Comparison of ENCODE assay signal across 33 cellular contexts in the genomic region with DNA sequence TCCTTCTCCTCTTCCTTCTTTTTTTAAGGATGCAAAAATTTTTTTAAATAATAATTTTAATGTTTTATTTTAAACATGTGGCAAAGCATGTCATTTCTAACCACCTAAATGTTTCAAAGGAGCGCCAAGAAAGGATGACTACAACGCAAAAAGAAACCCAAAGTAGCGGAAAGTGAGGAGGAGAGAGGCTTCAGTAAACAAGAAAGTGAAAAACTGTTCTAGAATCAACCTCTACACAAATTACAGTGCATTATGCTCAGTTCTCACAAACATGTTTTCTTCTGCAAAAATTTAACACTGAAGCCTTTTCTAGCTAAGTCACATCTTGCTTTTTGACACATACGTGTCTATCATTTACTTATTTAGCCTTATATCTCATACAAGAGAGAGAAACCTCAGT.
"Had no signal": no experiment of that assay in that cellular context is flagged by ENCODE, and none has a peak within 500 bp of the region (broad histone marks: within the 10 kb centered on the region; RNA-seq: fewer than 3 reads in every experiment).

No MANE protein-coding gene starts in this region.

- ATAC-seq: activated CD8-positive, alpha-beta memory T cell treated with anti-CD3 and anti-CD28 coated beads, Interleukin-2, amount 10 ng/mL, durations not matched to agents 7 days and 5 days; body of pancreas; PC-3; T-helper 17 cell had no signal

- H3K4me1 ChIP-seq: adrenal gland, body of pancreas, breast epithelium, Peyer's patch, SJSA1 had no signal

- H3K4me3 Mint-ChIP-seq: activated CD4-positive, alpha-beta T cell treated with anti-CD3 and anti-CD28 coated beads, Interleukin-2, amount 10 ng/mL, durations not matched to agents 7 days and 5 days; activated CD8-positive, alpha-beta memory T cell treated with anti-CD3 and anti-CD28 coated beads, Interleukin-2, amount 10 ng/mL, durations not matched to agents 7 days and 5 days; activated naive CD4-positive, alpha-beta T cell treated with anti-CD3 and anti-CD28 coated beads, Interleukin-2, amount 10 ng/mL, durations not matched to agents 7 days and 5 days; activated naive CD8-positive, alpha-beta T cell treated with anti-CD3 and anti-CD28 coated beads, Interleukin-2, amount 10 ng/mL, durations not matched to agents 7 days and 5 days; T-helper 17 cell had no signal

- DNase-seq: activated CD4-positive, alpha-beta T cell treated with anti-CD3 and anti-CD28 coated beads for 1 hour; activated CD4-positive, alpha-beta T cell treated with anti-CD3 and anti-CD28 coated beads, Interleukin-2, amount 10 ng/mL, durations not matched to agents 7 days and 5 days; activated CD4-positive, alpha-beta T cell treated with anti-CD3 and anti-CD28 coated beads, Interleukin-2, amount 50 U/mL, for 48 hours; activated CD4-positive, CD25-positive, alpha-beta regulatory T cell; activated CD8-positive, alpha-beta memory T cell treated with anti-CD3 and anti-CD28 coated beads for 24 hours; activated CD8-positive, alpha-beta memory T cell treated with anti-CD3 and anti-CD28 coated beads, Interleukin-2, amount 10 ng/mL, durations not matched to agents 7 days and 5 days; activated CD8-positive, alpha-beta memory T cell treated with anti-CD3 and anti-CD28 coated beads, Interleukin-2, amount 50 U/mL, for 48 hours; activated effector memory CD4-positive, alpha-beta T cell treated with Interleukin-2 at 50 U/mL for 16 hours; activated naive CD4-positive, alpha-beta T cell treated with anti-CD3 and anti-CD28 coated beads, Interleukin-2, amount 10 ng/mL, durations not matched to agents 7 days and 5 days; activated naive CD8-positive, alpha-beta T cell treated with anti-CD3 and anti-CD28 coated beads, Interleukin-2, amount 10 ng/mL, durations not matched to agents 7 days and 5 days; adrenal gland; body of pancreas; Kasumi-1; KG1; MG63; NCI-H1048; NCI-H1105 treated with DMSO at 0.1 percent for 48 hours; NCI-H1436; NCI-H1694; NCI-H1930; NCI-H345; NCI-H524 treated with DMSO at 0.1 percent for 48 hours; PC-3; Peyer's patch; RPMI8226; SHP77 treated with DMSO at 0.1 percent for 48 hours; SK-N-SH; T-helper 17 cell; T-helper 9 cell; WERI-Rb-1 had no signal

- H3K9me3 Mint-ChIP-seq: activated CD4-positive, alpha-beta T cell treated with anti-CD3 and anti-CD28 coated beads, Interleukin-2, amount 10 ng/mL, durations not matched to agents 7 days and 5 days; activated naive CD4-positive, alpha-beta T cell treated with anti-CD3 and anti-CD28 coated beads, Interleukin-2, amount 10 ng/mL, durations not matched to agents 7 days and 5 days had no signal

- H3K27ac ChIP-seq: adrenal gland, body of pancreas, breast epithelium, coronary artery, Peyer's patch, SJSA1, WERI-Rb-1 had no signal

- H3K27me3 Mint-ChIP-seq: activated CD4-positive, alpha-beta T cell treated with anti-CD3 and anti-CD28 coated beads, Interleukin-2, amount 10 ng/mL, durations not matched to agents 7 days and 5 days; activated naive CD4-positive, alpha-beta T cell treated with anti-CD3 and anti-CD28 coated beads, Interleukin-2, amount 10 ng/mL, durations not matched to agents 7 days and 5 days; activated naive CD8-positive, alpha-beta T cell treated with anti-CD3 and anti-CD28 coated beads, Interleukin-2, amount 10 ng/mL, durations not matched to agents 7 days and 5 days had no signal

- H3K27me3 ChIP-seq: adrenal gland, body of pancreas, breast epithelium, MG63, Peyer's patch, SJSA1 had no signal

- H3K9me3 ChIP-seq: adrenal gland, body of pancreas, breast epithelium, MG63, Peyer's patch, SJSA1, SK-N-SH had no signal

- H3K27ac Mint-ChIP-seq: activated CD4-positive, alpha-beta T cell treated with anti-CD3 and anti-CD28 coated beads, Interleukin-2, amount 10 ng/mL, durations not matched to agents 7 days and 5 days; activated CD8-positive, alpha-beta memory T cell treated with anti-CD3 and anti-CD28 coated beads, Interleukin-2, amount 10 ng/mL, durations not matched to agents 7 days and 5 days; activated naive CD4-positive, alpha-beta T cell treated with anti-CD3 and anti-CD28 coated beads, Interleukin-2, amount 10 ng/mL, durations not matched to agents 7 days and 5 days; activated naive CD8-positive, alpha-beta T cell treated with anti-CD3 and anti-CD28 coated beads, Interleukin-2, amount 10 ng/mL, durations not matched to agents 7 days and 5 days; T-helper 17 cell had no signal

- H3K36me3 Mint-ChIP-seq: activated CD8-positive, alpha-beta memory T cell treated with anti-CD3 and anti-CD28 coated beads, Interleukin-2, amount 10 ng/mL, durations not matched to agents 7 days and 5 days; activated naive CD4-positive, alpha-beta T cell treated with anti-CD3 and anti-CD28 coated beads, Interleukin-2, amount 10 ng/mL, durations not matched to agents 7 days and 5 days had no signal

- H3K36me3 ChIP-seq: adrenal gland, breast epithelium, MG63, Peyer's patch, SJSA1, WERI-Rb-1 had no signal

- H3K4me3 ChIP-seq: adrenal gland, body of pancreas, breast epithelium, coronary artery, MG63, Peyer's patch, SJSA1 had no signal
